24 cellular contexts compared by ENCODE assay signal in the genomic region with DNA sequence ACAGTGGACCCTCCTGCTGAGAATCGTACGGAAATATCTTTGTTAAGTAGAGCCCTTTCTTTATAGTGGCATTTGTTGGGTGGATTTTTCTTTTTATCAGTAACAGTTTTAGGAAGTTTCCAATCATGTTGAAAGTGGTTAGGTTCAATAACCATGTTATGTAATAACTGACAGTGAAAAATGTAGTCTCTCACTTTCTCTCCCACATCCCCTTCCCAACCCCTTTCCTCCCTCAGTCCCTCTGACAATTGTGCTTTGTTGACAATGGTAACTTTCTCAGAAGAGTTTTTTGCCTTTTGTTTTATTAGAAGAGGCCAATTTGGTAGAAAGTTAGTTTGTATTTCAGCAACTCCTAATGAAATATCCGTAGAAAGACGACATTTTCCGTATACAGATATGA.
"Had no signal": no experiment of that assay in that cellular context is flagged by ENCODE, and none has a peak within 500 bp of the region (broad histone marks: within the 10 kb centered on the region; RNA-seq: fewer than 3 reads in every experiment).

No MANE protein-coding gene starts in this region.

- H3K27ac Mint-ChIP-seq: activated CD4-positive, alpha-beta memory T cell treated with anti-CD3 and anti-CD28 coated beads, Interleukin-2, amount 10 ng/mL, durations not matched to agents 7 days and 5 days; activated naive CD4-positive, alpha-beta T cell treated with anti-CD3 and anti-CD28 coated beads for 36 hours; activated naive CD8-positive, alpha-beta T cell; activated T-helper 17 cell treated with anti-CD3 and anti-CD28 coated beads, Interleukin-2, amount 50 U/mL, for 72 hours; T-cell had no signal

- H3K36me3 Mint-ChIP-seq: activated naive CD8-positive, alpha-beta T cell; T-cell had no signal

- DNase-seq: activated CD4-positive, alpha-beta memory T cell treated with anti-CD3 and anti-CD28 coated beads, Interleukin-2, amount 10 ng/mL, durations not matched to agents 7 days and 5 days; activated CD4-positive, alpha-beta T cell treated with anti-CD3 and anti-CD28 coated beads, Interleukin-2, amount 50 U/mL, for 1 hour; activated CD4-positive, CD25-positive, alpha-beta regulatory T cell; activated gamma-delta T cell; activated naive CD4-positive, alpha-beta T cell treated with anti-CD3 and anti-CD28 coated beads for 36 hours; activated T-cell treated with anti-CD3 and anti-CD28 coated beads for 4 hours; activated T-cell treated with anti-CD3 and anti-CD28 coated beads, Interleukin-2, amount 50 U/mL, for 48 hours; Kasumi-1; KBM-7; NCI-H1092 treated with DMSO at 0.1 percent for 48 hours; NCI-H1417 treated with DMSO at 0.1 percent for 48 hours; NCI-H1694 treated with DMSO at 0.1 percent for 48 hours; NCI-H2029 treated with DMSO at 0.1 percent for 48 hours; NCI-H510A; NCI-H526 treated with DMSO at 0.1 percent for 48 hours; NK-92 treated with Interleukin-12 subunit alpha and Interleukin-12 subunit beta, amount 100 ng/mL, for 24 hours; PC-3; SHP77; T-cell; T-helper 2 cell; T1000 had no signal

- H3K4me1 Mint-ChIP-seq: activated CD4-positive, alpha-beta memory T cell treated with anti-CD3 and anti-CD28 coated beads, Interleukin-2, amount 10 ng/mL, durations not matched to agents 7 days and 5 days; activated T-helper 17 cell treated with anti-CD3 and anti-CD28 coated beads, Interleukin-2, amount 50 U/mL, for 72 hours; T-cell had no signal

- H3K4me3 Mint-ChIP-seq: activated CD4-positive, alpha-beta memory T cell treated with anti-CD3 and anti-CD28 coated beads, Interleukin-2, amount 10 ng/mL, durations not matched to agents 7 days and 5 days; activated naive CD4-positive, alpha-beta T cell treated with anti-CD3 and anti-CD28 coated beads for 36 hours; activated naive CD8-positive, alpha-beta T cell; activated T-helper 17 cell treated with anti-CD3 and anti-CD28 coated beads, Interleukin-2, amount 50 U/mL, for 72 hours; T-cell had no signal

- H3K27ac ChIP-seq: VCaP had no signal

- H3K9me3 Mint-ChIP-seq: activated CD4-positive, alpha-beta memory T cell treated with anti-CD3 and anti-CD28 coated beads, Interleukin-2, amount 10 ng/mL, durations not matched to agents 7 days and 5 days; activated naive CD4-positive, alpha-beta T cell treated with anti-CD3 and anti-CD28 coated beads for 36 hours; activated T-helper 17 cell treated with anti-CD3 and anti-CD28 coated beads, Interleukin-2, amount 50 U/mL, for 72 hours; T-cell had no signal

- ATAC-seq: activated T-helper 17 cell treated with anti-CD3 and anti-CD28 coated beads, Interleukin-2, amount 50 U/mL, for 72 hours; PC-3; T-cell had no signal
